1 cellular context compared by ENCODE assay signal in the genomic region with DNA sequence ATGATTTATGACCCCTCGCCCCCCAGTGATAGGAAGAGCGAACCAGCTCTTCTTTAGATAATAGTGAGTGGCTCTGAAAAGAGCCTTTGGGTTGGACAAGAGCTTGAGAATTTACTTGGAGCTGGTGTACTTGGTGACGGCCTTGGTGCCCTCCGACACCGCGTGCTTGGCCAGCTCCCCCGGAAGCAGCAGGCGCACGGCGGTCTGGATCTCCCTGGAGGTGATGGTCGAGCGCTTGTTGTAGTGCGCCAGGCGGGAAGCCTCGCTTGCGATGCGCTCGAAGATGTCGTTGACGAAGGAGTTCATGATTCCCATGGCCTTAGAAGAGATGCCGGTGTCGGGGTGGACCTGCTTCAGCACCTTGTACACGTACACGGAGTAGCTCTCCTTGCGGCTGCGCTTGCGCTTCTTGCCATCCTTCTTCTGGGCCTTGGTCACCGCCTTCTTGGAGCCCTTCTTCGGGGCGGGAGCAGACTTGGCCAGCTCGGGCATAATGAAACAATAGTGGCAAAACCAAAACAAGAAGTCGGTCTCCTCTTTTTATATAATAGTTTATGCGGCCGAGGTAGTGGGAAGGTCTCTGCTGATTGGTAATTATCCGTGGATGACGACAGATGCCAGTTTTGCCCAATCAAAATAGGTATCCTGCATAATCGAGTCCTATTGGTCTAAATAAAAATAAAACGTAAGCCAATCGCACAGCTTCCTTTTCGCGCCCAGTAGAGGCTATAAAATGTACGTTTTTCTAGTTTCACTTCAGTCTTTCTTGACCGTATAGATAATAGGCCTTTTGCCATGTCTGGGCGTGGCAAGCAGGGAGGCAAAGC.
TF ChIP-seq lines count a peak whose summit lies in the region.

No MANE protein-coding gene starts in this region.

TF ChIP-seq in H1, 55 proteins besides CTCF, POLR2A, EP300 and RAD21 (continued from another document):
- TF ChIP-seq TAF1 (IDR thresholded peaks at IDR 0.05; ENCODE audit: low read depth, low read length) (peak; percentile 87), CREB1 (IDR thresholded peaks at IDR 0.05) (peak; percentile 80), SIN3A (conservative IDR thresholded peaks at IDR 0.05 in 1 of 2, IDR thresholded peaks at IDR 0.05 in 1 of 2; ENCODE audit: low read depth in 1 of 2, low read length in 2 of 2) (0 out of 4 replicates have a peak, but pooled peaks of 1 of the 2 experiments have one; percentile 33), TBP (IDR thresholded peaks at IDR 0.05; ENCODE audit: low read depth, low read length) (peak; percentile 97), TAF7 (optimal IDR thresholded peaks at IDR 0.05; ENCODE audit: borderline replicate concordance, low read depth, low read length) (peak; percentile 65), GTF2F1 (IDR thresholded peaks at IDR 0.05; ENCODE audit: borderline replicate concordance, low read depth, low read length) (peak; percentile 95), PHF8 (conservative IDR thresholded peaks at IDR 0.05; ENCODE audit: low read depth, low read length) (peak; percentile 40), CHD1 (IDR thresholded peaks at IDR 0.05; ENCODE audit: low read depth, low read length) (0 out of 2 replicates have a peak, but pooled peaks have one; percentile 51)
- TF ChIP-seq, protein P1, sequence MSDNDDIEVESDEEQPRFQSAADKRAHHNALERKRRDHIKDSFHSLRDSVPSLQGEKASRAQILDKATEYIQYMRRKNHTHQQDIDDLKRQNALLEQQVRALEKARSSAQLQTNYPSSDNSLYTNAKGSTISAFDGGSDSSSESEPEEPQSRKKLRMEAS (IDR thresholded peaks at IDR 0.05) = peak; percentile 59; the same call in 1 of the 2 replicates
